Comparison of ENCODE assay signal across 9 cellular contexts in the genomic region with DNA sequence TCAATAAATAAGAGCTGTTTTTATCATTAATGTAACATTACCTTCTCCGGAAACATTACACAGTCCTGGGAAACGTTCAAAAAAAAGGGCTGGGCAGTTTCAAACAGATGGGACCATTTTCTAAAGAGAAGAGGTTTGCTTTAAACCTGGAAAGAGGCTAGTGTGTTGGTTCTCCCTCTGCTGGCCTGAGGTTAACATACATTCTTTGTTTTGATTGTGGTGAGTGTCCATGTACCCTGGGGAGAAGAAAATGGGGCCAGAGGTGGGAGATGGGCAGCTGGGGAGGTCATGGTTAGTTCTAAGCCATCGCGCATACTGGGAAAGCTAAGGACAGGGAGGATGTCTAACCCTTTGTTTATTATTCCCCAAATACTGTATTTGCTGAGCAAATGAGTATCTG.
DNase-seq lines count a peak whose midpoint lies in the region; ATAC-seq and TF ChIP-seq lines count a peak whose summit lies in the region.
"Had no signal": no experiment of that assay in that cellular context is flagged by ENCODE, and none has a peak within 500 bp of the region (broad histone marks: within the 10 kb centered on the region; RNA-seq: fewer than 3 reads in every experiment).

No MANE protein-coding gene starts in this region.

- intact Hi-C loops in lower lobe of right lung (cut with DNase I): no loop called here
- intact Hi-C loops in prostate gland (cut with DNase I): no loop called here
- intact Hi-C loops in transverse colon (cut with DNase I; ENCODE audit: low total_unique reads): no loop called here

- no peaks in the 10 kb centered on the region for H3K9me3 ChIP-seq in lower lobe of right lung
- no peaks in the 10 kb centered on the region for H3K9me3 ChIP-seq in prostate gland
- H3K9me3 ChIP-seq in transverse colon: no peaks in the 10 kb centered on the region

- TF ChIP-seq CTCF in lower lobe of right lung (IDR thresholded peaks at IDR 0.05): peak; percentile 6
- peak in 2 of 4 experiments; percentile 23 to 41 for TF ChIP-seq CTCF in prostate gland (IDR thresholded peaks at IDR 0.05)
- TF ChIP-seq CTCF in transverse colon (IDR thresholded peaks at IDR 0.05): peak in 1 of 5 experiments; percentile 10

- H3K27me3 ChIP-seq in lower lobe of right lung (ENCODE audit: low read depth) (no peaks in the 10 kb centered on the region), prostate gland (replicated peaks; ENCODE audit: insufficient read depth) (no peaks in the 10 kb centered on the region), transverse colon (no peaks in the 10 kb centered on the region)

- H3K27ac Mint-ChIP-seq in stimulated activated effector memory CD8-positive, alpha-beta T cell treated with anti-CD3 and anti-CD28 coated beads, Interleukin-12 subunit alpha, Interleukin-12 subunit beta, amount 100 ng/mL, for 72 hours: no peak overlapping the region
- H3K27ac Mint-ChIP-seq: activated T-helper 17 cell treated with anti-CD3 and anti-CD28 coated beads, Interleukin-2, amount 50 U/mL, for 72 hours had no signal

- H3K4me3 Mint-ChIP-seq in stimulated activated effector memory CD8-positive, alpha-beta T cell treated with anti-CD3 and anti-CD28 coated beads, Interleukin-12 subunit alpha, Interleukin-12 subunit beta, amount 100 ng/mL, for 72 hours: no peak overlapping the region
- H3K4me3 Mint-ChIP-seq: activated T-helper 17 cell treated with anti-CD3 and anti-CD28 coated beads, Interleukin-2, amount 50 U/mL, for 72 hours had no signal

- no peaks in the 10 kb centered on the region for H3K36me3 Mint-ChIP-seq in stimulated activated effector memory CD8-positive, alpha-beta T cell treated with anti-CD3 and anti-CD28 coated beads, Interleukin-12 subunit alpha, Interleukin-12 subunit beta, amount 100 ng/mL, for 72 hours

- no peaks in the 10 kb centered on the region for H3K4me1 Mint-ChIP-seq in stimulated activated effector memory CD8-positive, alpha-beta T cell treated with anti-CD3 and anti-CD28 coated beads, Interleukin-12 subunit alpha, Interleukin-12 subunit beta, amount 100 ng/mL, for 72 hours
- H3K4me1 Mint-ChIP-seq: activated T-helper 17 cell treated with anti-CD3 and anti-CD28 coated beads, Interleukin-2, amount 50 U/mL, for 72 hours had no signal

- H3K4me1 ChIP-seq in lower lobe of right lung: no peaks in the 10 kb centered on the region
- peaks cover 4% of the 10 kb centered on the region for H3K4me1 ChIP-seq in prostate gland (replicated peaks)
- no peaks in the 10 kb centered on the region for H3K4me1 ChIP-seq in transverse colon

- TF ChIP-seq POLR2A in prostate gland (IDR thresholded peaks at IDR 0.05) (no peak), transverse colon (IDR thresholded peaks at IDR 0.05) (no peak)

- H3K27ac ChIP-seq in lower lobe of right lung (no peak overlapping the region), prostate gland (no peak overlapping the region), transverse colon (no peak overlapping the region)

- no peak overlapping the region for H3K4me3 ChIP-seq in lower lobe of right lung
- H3K4me3 ChIP-seq in prostate gland: no peak overlapping the region
- no peak overlapping the region for H3K4me3 ChIP-seq in transverse colon

- no peak for TF ChIP-seq EP300 in transverse colon (IDR thresholded peaks at IDR 0.05; ENCODE audit: low read depth)

- in situ Hi-C loops in transverse colon (cut with MboI; ENCODE audit: low pct_ligation_motif_present in 1 of 4, low pct_unique_long_range_greater_than_20kb in 1 of 4, low sequenced_read_pairs in 3 of 4): no loop called here

- H3K9me3 Mint-ChIP-seq in stimulated activated effector memory CD8-positive, alpha-beta T cell treated with anti-CD3 and anti-CD28 coated beads, Interleukin-12 subunit alpha, Interleukin-12 subunit beta, amount 100 ng/mL, for 72 hours: no peaks in the 10 kb centered on the region
- H3K9me3 Mint-ChIP-seq: activated T-helper 17 cell treated with anti-CD3 and anti-CD28 coated beads, Interleukin-2, amount 50 U/mL, for 72 hours had no signal

- no peak for ATAC-seq in lower lobe of right lung
- no peak for ATAC-seq in stimulated activated effector memory CD8-positive, alpha-beta T cell treated with anti-CD3 and anti-CD28 coated beads, Interleukin-12 subunit alpha, Interleukin-12 subunit beta, amount 100 ng/mL, for 72 hours
- ATAC-seq: activated T-helper 17 cell treated with anti-CD3 and anti-CD28 coated beads, Interleukin-2, amount 50 U/mL, for 72 hours had no signal

- H3K36me3 ChIP-seq in lower lobe of right lung: no peaks in the 10 kb centered on the region
- no peaks in the 10 kb centered on the region for H3K36me3 ChIP-seq in prostate gland
- no peaks in the 10 kb centered on the region for H3K36me3 ChIP-seq in transverse colon

- 45% methylated on average over 4 of the region's 4 CpGs for WGBS in prostate gland
- 66 to 75% methylated on average over 2 to 4 of the region's 4 CpGs for WGBS in transverse colon (ENCODE audit: low coverage in 1 of 2), 2 donors

- peak; percentile 2 for DNase-seq in DMS114 treated with DMSO at 0.1 percent for 48 hours (lab: John Stamatoyannopoulos, UW; ENCODE audit: unreplicated experiment)
- peak; percentile 1 to 4 for DNase-seq in NCI-H1930 (lab: John Stamatoyannopoulos, UW)
- DNase-seq in dedifferentiated amniotic fluid mesenchymal stem cell (ENCODE audit: extremely low spot score): peak; percentile 44
- DNase-seq in lower lobe of right lung: no peak
- no peak for DNase-seq in stimulated activated effector memory CD8-positive, alpha-beta T cell treated with anti-CD3 and anti-CD28 coated beads, Interleukin-12 subunit alpha, Interleukin-12 subunit beta, amount 100 ng/mL, for 72 hours (ENCODE audit: low spot score in 2 of 2)
- no peak for DNase-seq in NK-92 (lab: John Stamatoyannopoulos, UW; ENCODE audit: unreplicated experiment)
- DNase-seq in prostate gland (ENCODE audit: low spot score): no peak
- DNase-seq in transverse colon: no peak

Comparison
In these comparisons a context has a peak if more than half of its experiments do, and no peak if none do; other contexts are left out.
1. DNase-seq: peak in DMS114 treated with DMSO at 0.1 percent for 48 hours (single experiment), NCI-H1930 (2 of 2) and dedifferentiated amniotic fluid mesenchymal stem cell (single experiment); none in lower lobe of right lung (single experiment), stimulated activated effector memory CD8-positive, alpha-beta T cell treated with anti-CD3 and anti-CD28 coated beads, Interleukin-12 subunit alpha, Interleukin-12 subunit beta, amount 100 ng/mL, for 72 hours (0 of 2), NK-92 (single experiment), prostate gland (single experiment) and transverse colon (single experiment).